Comparison of ENCODE assay signal across 25 cellular contexts in genomic region chr15:77311618-77312398, GRCh38.
A peak's percentile ranks its signal among the peaks of the same experiment; 100 is the strongest.
DNase-seq lines count a peak whose midpoint lies in the region; ATAC-seq, FAIRE-seq and TF ChIP-seq lines count a peak whose summit lies in the region.
"Had no signal": no experiment of that assay in that cellular context is flagged by ENCODE, and none has a peak within 500 bp of the region (broad histone marks: within the 10 kb centered on the region; RNA-seq: fewer than 3 reads in every experiment).

No MANE protein-coding gene starts in this region.

- no peaks in the 10 kb centered on the region for H3K9me3 ChIP-seq in mucosa of descending colon
- H3K9me3 ChIP-seq: adrenal gland, heart left ventricle, neutrophil, psoas muscle, stomach had no signal

- POLR2A ChIA-PET in GM10248 (lab: Yijun Ruan, JAX): no interaction called here

- H3K4me1 ChIP-seq in mucosa of descending colon (ENCODE audit: low read depth): no peaks in the 10 kb centered on the region
- H3K4me1 ChIP-seq: psoas muscle had no signal

- intact Hi-C loops in mucosa of descending colon (cut with DNase I, micrococcal nuclease): no loop called here

- peak; percentile 63 for ATAC-seq in mucosa of descending colon
- ATAC-seq: activated T-cell treated with anti-CD3 and anti-CD28 coated beads, Interleukin-2, amount 50 U/mL, for 72 hours; heart left ventricle; left cardiac atrium; psoas muscle had no signal

- CTCF ChIA-PET in GM10248 (lab: Yijun Ruan, JAX): interaction anchor here (0.9 kb wide), 1 partner anchor 12 kb away, joined by 3 read pairs; no protein-coding TSS in a partner anchor

- FAIRE-seq in bronchial epithelial cell (lab: Jason Lieb, UNC): no peak
- FAIRE-seq: GM12892, H54 had no signal

- H3K4me3 ChIP-seq in bronchial epithelial cell (ENCODE audit: low read depth, low read length) (no peak overlapping the region), mucosa of descending colon (no peak overlapping the region)
- H3K4me3 ChIP-seq: adrenal gland, cardiac muscle cell, heart left ventricle, psoas muscle, stomach had no signal

- DNase-seq in ELR (ENCODE audit: low read depth) (peak; percentile 58), LoVo (ENCODE audit: low spot score) (peak; percentile 72), bronchial epithelial cell (ENCODE audit: low read depth) (peak; percentile 19), mucosa of descending colon (no peak), GM10248 (ENCODE audit: extremely low spot score) (no peak), SIG-M5 (lab: John Stamatoyannopoulos, UW) (no peak)
- no peak for DNase-seq in activated CD4-positive, CD25-positive, alpha-beta regulatory T cell (lab: John Stamatoyannopoulos, UW)
- DNase-seq: activated CD4-positive, alpha-beta T cell treated with anti-CD3 and anti-CD28 coated beads, Interleukin-2, amount 10 ng/mL, durations not matched to agents 24 days and 14 days; activated naive CD4-positive, alpha-beta T cell treated with Interleukin-2 at 50 U/mL for 16 hours; activated T-cell treated with anti-CD3 and anti-CD28 coated beads, Interleukin-2, amount 50 U/mL, for 72 hours; adrenal gland; AML-193; CD8-positive, alpha-beta memory T cell; cortex of kidney; DMS53; heart left ventricle; left cardiac atrium; NCI-H524 treated with DMSO at 0.1 percent for 48 hours; psoas muscle; stomach; trophoblast cell had no signal

- H3K36me3 ChIP-seq in bronchial epithelial cell (ENCODE audit: control insufficient read depth, insufficient read depth, low read length) (no peaks in the 10 kb centered on the region), mucosa of descending colon (ENCODE audit: low read depth) (no peaks in the 10 kb centered on the region)
- H3K36me3 ChIP-seq: adrenal gland, cardiac muscle cell, heart left ventricle, neutrophil, stomach had no signal

- no peaks in the 10 kb centered on the region for H3K27me3 ChIP-seq in bronchial epithelial cell (ENCODE audit: control insufficient read depth, insufficient read depth, low read length)
- H3K27me3 ChIP-seq: adrenal gland, cardiac muscle cell, heart left ventricle, neutrophil, stomach had no signal

- TF ChIP-seq CTCF in bronchial epithelial cell (IDR thresholded peaks at IDR 0.05; ENCODE audit: insufficient read depth, low read length, severe bottlenecking) (no peak), mucosa of descending colon (IDR thresholded peaks at IDR 0.05) (no peak), GM10248 (IDR thresholded peaks at IDR 0.05; ENCODE audit: control extremely low read depth, extremely low read depth, low read depth, missing control alignments) (no peak)

Comparison
In these comparisons a context has a peak if more than half of its experiments do, and no peak if none do; other contexts are left out.
1. DNase-seq: peak in ELR (single experiment), LoVo (single experiment) and bronchial epithelial cell (single experiment); none in mucosa of descending colon (0 of 3), GM10248 (single experiment), activated CD4-positive, CD25-positive, alpha-beta regulatory T cell (0 of 4) and SIG-M5 (single experiment).